8 cellular contexts compared by ENCODE assay signal in genomic region chr12:117671734-117672133, GRCh38.
A peak's percentile ranks its signal among the peaks of the same experiment; 100 is the strongest.
DNase-seq lines count a peak whose midpoint lies in the region; ATAC-seq and TF ChIP-seq lines count a peak whose summit lies in the region.

No MANE protein-coding gene starts in this region.

- intact Hi-C loops in MCF 10A (cut with micrococcal nuclease): loop anchor here (1.0 to 5.0 kb wide), 2 partner anchors 166 to 304 kb away; no protein-coding TSS in a partner anchor
- intact Hi-C loops in breast epithelium (cut with DNase I; ENCODE audit: low total_unique reads): loop anchor here (10.0 kb wide), 1 partner anchor 1557 kb away; no protein-coding TSS in a partner anchor

- no peaks in the 10 kb centered on the region for H3K27me3 ChIP-seq in breast epithelium

- no peaks in the 10 kb centered on the region for H3K4me1 ChIP-seq in breast epithelium

- H3K4me3 ChIP-seq in breast epithelium: no peak overlapping the region

- no TSS peak for BruUV-seq in MCF 10A (replicated peaks; lab: Mats Ljungman, UMichigan)

- POLR2A ChIA-PET in MCF 10A (lab: Yijun Ruan, JAX): no interaction called here
- POLR2A ChIA-PET in naive thymus-derived CD8-positive, alpha-beta T cell (lab: Charles Lee): no interaction called here

- H3K27me3 Mint-ChIP-seq in MCF 10A (ENCODE audit: insufficient read depth, unreplicated experiment): peaks cover 40% of the 10 kb centered on the region
- H3K27me3 Mint-ChIP-seq in naive thymus-derived CD8-positive, alpha-beta T cell: peaks cover 3 to 17% (median 9%) of the 10 kb centered on the region in 5 donors

- peak; percentile 53 for TF ChIP-seq CTCF in MCF 10A (IDR thresholded peaks at IDR 0.05; ENCODE audit: unreplicated experiment)
- TF ChIP-seq CTCF in breast epithelium (IDR thresholded peaks at IDR 0.05): peak in 1 of 3 donors; percentile 16

- no peak overlapping the region for H3K4me3 Mint-ChIP-seq in MCF 10A (ENCODE audit: unreplicated experiment)
- H3K4me3 Mint-ChIP-seq in naive thymus-derived CD8-positive, alpha-beta T cell: no peak overlapping the region

- no peak for TF ChIP-seq POLR2A in breast epithelium (IDR thresholded peaks at IDR 0.05)

- CTCF ChIA-PET in MCF 10A (lab: Yijun Ruan, JAX): interaction anchor here (0.6 to 1.9 kb wide), 15 partner anchors 10 to 512 kb away, joined by 3 to 12 read pairs (median 3); no protein-coding TSS in a partner anchor

- H3K36me3 Mint-ChIP-seq in MCF 10A (ENCODE audit: insufficient read depth, unreplicated experiment): no peaks in the 10 kb centered on the region
- H3K36me3 Mint-ChIP-seq in naive thymus-derived CD8-positive, alpha-beta T cell: no peaks in the 10 kb centered on the region

- H3K27ac Mint-ChIP-seq in MCF 10A (ENCODE audit: low read depth, unreplicated experiment): no peak overlapping the region
- H3K27ac Mint-ChIP-seq in naive thymus-derived CD8-positive, alpha-beta T cell: no peak overlapping the region

- H3K27ac ChIP-seq in breast epithelium: no peak overlapping the region

- H3K4me1 Mint-ChIP-seq in MCF 10A (ENCODE audit: insufficient read depth, unreplicated experiment): no peaks in the 10 kb centered on the region
- no peaks in the 10 kb centered on the region for H3K4me1 Mint-ChIP-seq in naive thymus-derived CD8-positive, alpha-beta T cell

- ATAC-seq in HG02884 (IDR thresholded peaks at IDR 0.05; ENCODE audit: unreplicated experiment) (no peak), GM18861 (IDR thresholded peaks at IDR 0.05; ENCODE audit: unreplicated experiment) (no peak)
- no peak for ATAC-seq in naive thymus-derived CD8-positive, alpha-beta T cell

- no peaks in the 10 kb centered on the region for H3K36me3 ChIP-seq in breast epithelium

- no peaks in the 10 kb centered on the region for H3K9me3 ChIP-seq in breast epithelium

- no peaks in the 10 kb centered on the region for H3K9me3 Mint-ChIP-seq in MCF 10A (ENCODE audit: unreplicated experiment)
- H3K9me3 Mint-ChIP-seq in naive thymus-derived CD8-positive, alpha-beta T cell: peaks cover 0 to 23% (median 5%) of the 10 kb centered on the region in 9 donors

- DNase-seq in MCF 10A (ENCODE audit: unreplicated experiment) (peak; percentile 52), breast epithelium (ENCODE audit: low spot score in 2 of 2) (no peak), NCI-H2171 (lab: John Stamatoyannopoulos, UW) (peak; percentile 48), ecto neural progenitor cell (ENCODE audit: low spot score) (peak; percentile 81)
- DNase-seq in stimulated activated CD8-positive, alpha-beta memory T cell treated with anti-CD3 and anti-CD28 coated beads, Interleukin-4, amount 100 ng/mL, for 48 hours: peak; percentile 30
- no peak for DNase-seq in naive thymus-derived CD8-positive, alpha-beta T cell

Comparison
In these comparisons a context has a peak if more than half of its experiments do, and no peak if none do; other contexts are left out.
1. DNase-seq: peak in MCF 10A (single experiment), NCI-H2171 (single experiment), ecto neural progenitor cell (single experiment) and stimulated activated CD8-positive, alpha-beta memory T cell treated with anti-CD3 and anti-CD28 coated beads, Interleukin-4, amount 100 ng/mL, for 48 hours (single experiment); none in breast epithelium (0 of 2) and naive thymus-derived CD8-positive, alpha-beta T cell (0 of 10).